Comparison of ENCODE assay signal across 10 cellular contexts in genomic region chr10:75110006-75110632, GRCh38. TPM values are rescaled to one million over a fixed set of nuclear protein-coding genes. Genes with fewer than 3 reads are reported as not detected.
DNase-seq lines count a peak whose midpoint lies in the region; ATAC-seq and TF ChIP-seq lines count a peak whose summit lies in the region.
"Had no signal": no experiment of that assay in that cellular context is flagged by ENCODE, and none has a peak within 500 bp of the region (broad histone marks: within the 10 kb centered on the region; RNA-seq: fewer than 3 reads in every experiment).

No MANE protein-coding gene starts in this region.

- H3K9me3 ChIP-seq in DOHH2 (ENCODE audit: control insufficient read depth, insufficient read depth, low read length) (no peaks in the 10 kb centered on the region), PC-9 (ENCODE audit: insufficient read depth, low read depth) (no peaks in the 10 kb centered on the region), trophoblast cell (ENCODE audit: insufficient read depth, low read depth, low read length) (peaks cover 3% of the 10 kb centered on the region)

- TF ChIP-seq POLR2A in erythroblast (IDR thresholded peaks at IDR 0.05; ENCODE audit: low read length) = no peak

- no peak overlapping the region for H3K4ac ChIP-seq in trophoblast cell (ENCODE audit: low read depth, low read length)

- no peak overlapping the region for H3K9ac ChIP-seq in trophoblast cell (ENCODE audit: low read length)

- no peak overlapping the region for H2BK12ac ChIP-seq in trophoblast cell (ENCODE audit: low read length)

- in situ Hi-C loops in GM13977 (cut with MboI; ENCODE audit: low pct_unique_long_range_greater_than_20kb, low sequenced_read_pairs, unreplicated experiment) = no loop called here

- H3K9me2 ChIP-seq in DOHH2 (replicated peaks; ENCODE audit: control insufficient read depth, low read length) (no peaks in the 10 kb centered on the region), PC-9 (ENCODE audit: insufficient read depth) (no peaks in the 10 kb centered on the region)

- TF ChIP-seq CTCF in DOHH2 (IDR thresholded peaks at IDR 0.05; ENCODE audit: low read depth, low read length, poor library complexity, severe bottlenecking) = no peak
- no peak for TF ChIP-seq CTCF in PC-9 (conservative IDR thresholded peaks at IDR 0.05)
- no peak for TF ChIP-seq CTCF in GM13977 (IDR thresholded peaks at IDR 0.05; ENCODE audit: extremely low read depth, insufficient read depth, missing control alignments)

- no peak for ATAC-seq in HG02610 (IDR thresholded peaks at IDR 0.05; ENCODE audit: unreplicated experiment)

- H3K27me3 ChIP-seq in DOHH2 (ENCODE audit: control insufficient read depth, low read length) (no peaks in the 10 kb centered on the region), PC-9 (ENCODE audit: insufficient read depth, low read depth) (no peaks in the 10 kb centered on the region), trophoblast cell (ENCODE audit: insufficient read depth, low read length) (no peaks in the 10 kb centered on the region)

- H2AFZ ChIP-seq in PC-9 = no peak overlapping the region
- H2AFZ ChIP-seq in trophoblast cell (ENCODE audit: insufficient read depth, low read length, poor library complexity) = no peak overlapping the region

- H3K4me3 ChIP-seq in DOHH2 (ENCODE audit: low read length) = peak overlapping the region; percentile 85
- H3K4me3 ChIP-seq in PC-9 = peak overlapping the region; percentile 95; the same call in 1 of the 2 replicates
- H3K4me3 ChIP-seq in trophoblast cell (ENCODE audit: low read depth, low read length) = no peak overlapping the region

- CTCF ChIA-PET in PC-9 (lab: Charles Lee) = no interaction called here

- intact Hi-C loops in PC-9 (cut with micrococcal nuclease; ENCODE audit: unreplicated experiment) = loop anchor here (2.0 to 5.0 kb wide), 3 partner anchors 125 to 1325 kb away; partner anchors contain the start of genes COMTD1, KAT6B and ZSWIM8

- H3K36me3 ChIP-seq in DOHH2 (ENCODE audit: control insufficient read depth, low read length) = peaks cover 13% of the 10 kb centered on the region
- no peaks in the 10 kb centered on the region for H3K36me3 ChIP-seq in PC-9 (ENCODE audit: low read depth)
- H3K36me3 ChIP-seq in trophoblast cell (ENCODE audit: control insufficient read depth in 1 of 2, insufficient read depth in 2 of 2, low read length in 2 of 2) = no peaks in the 10 kb centered on the region

- H3K14ac ChIP-seq in trophoblast cell (ENCODE audit: low read length) = no peak overlapping the region

- BruUV-seq in PC-9 (replicated peaks; lab: Mats Ljungman, UMichigan) = no TSS peak

- H4K12ac ChIP-seq in trophoblast cell (ENCODE audit: low read depth, low read length) = no peak overlapping the region

- no peak overlapping the region for H2BK120ac ChIP-seq in trophoblast cell (ENCODE audit: insufficient read depth, low read length, poor library complexity)

- no peak overlapping the region for H4K91ac ChIP-seq in trophoblast cell (ENCODE audit: low read depth, low read length)

- DNase-seq in PC-9 (no peak), erythroblast (lab: John Stamatoyannopoulos, UW) (peak; percentile 39 to 61), trophoblast cell (no peak), KG1 (lab: John Stamatoyannopoulos, UW) (no peak), GM13977 (ENCODE audit: low spot score) (no peak), COLO829 (ENCODE audit: low spot score) (no peak)
- DNase-seq: hippocampal formation; stimulated activated CD4-positive, alpha-beta T cell treated with anti-CD3 and anti-CD28 coated beads, Interleukin-1b, Interleukin-23, amount 100 ng/mL, for 48 hours had no signal

- peak overlapping the region; percentile 73 for H3K4me2 ChIP-seq in DOHH2 (ENCODE audit: low read length)
- peak overlapping the region; percentile 94 for H3K4me2 ChIP-seq in PC-9
- no peak overlapping the region for H3K4me2 ChIP-seq in trophoblast cell (ENCODE audit: low read length)

- no CpG with 5 or more reads among the region's 8 CpGs for WGBS in trophoblast cell (ENCODE audit: extremely low coverage, insufficient coverage, insufficient read length)

- H3K27ac ChIP-seq in DOHH2 (ENCODE audit: low read depth, low read length) = peak overlapping the region; percentile 87
- H3K27ac ChIP-seq in PC-9 = peak overlapping the region; percentile 88
- no peak overlapping the region for H3K27ac ChIP-seq in trophoblast cell (ENCODE audit: low read depth, low read length)

- no peak overlapping the region for H2BK5ac ChIP-seq in trophoblast cell (ENCODE audit: low read depth, low read length, poor library complexity)

- H4K20me1 ChIP-seq in DOHH2 (ENCODE audit: control insufficient read depth, insufficient read depth, low read depth, low read length) = peaks cover 7% of the 10 kb centered on the region; the same call in 1 of the 2 replicates
- H4K20me1 ChIP-seq in PC-9 (ENCODE audit: insufficient read depth) = 0 out of 2 replicates have a peak, but pooled peaks cover 7% of the 10 kb centered on the region

- H3K18ac ChIP-seq in trophoblast cell (ENCODE audit: low read length) = no peak overlapping the region

- peaks cover 14% of the 10 kb centered on the region for H3K79me1 ChIP-seq in trophoblast cell (ENCODE audit: low read length)

- H2AK5ac ChIP-seq in trophoblast cell (ENCODE audit: low read length) = no peak overlapping the region

- H3F3A ChIP-seq in DOHH2 (ENCODE audit: control insufficient read depth, insufficient read depth) = peaks cover 26% of the 10 kb centered on the region
- peaks cover 46% of the 10 kb centered on the region for H3F3A ChIP-seq in PC-9 (ENCODE audit: insufficient read depth, low read depth)

- H3K4me1 ChIP-seq in DOHH2 (ENCODE audit: control insufficient read depth, low read length) (peaks cover 27% of the 10 kb centered on the region), PC-9 (replicated peaks; ENCODE audit: insufficient read depth) (peaks cover 32% of the 10 kb centered on the region), trophoblast cell (ENCODE audit: control insufficient read depth in 1 of 2, insufficient read depth in 2 of 2, low read length in 2 of 2) (peaks cover 0 to 8% of the 10 kb centered on the region in 2 experiments)

- H3K79me2 ChIP-seq in DOHH2 (ENCODE audit: control insufficient read depth, low read length) (peaks cover 44% of the 10 kb centered on the region), PC-9 (ENCODE audit: low read depth) (peaks cover 33% of the 10 kb centered on the region), trophoblast cell (ENCODE audit: control insufficient read depth, insufficient read depth, low read length, poor library complexity) (peaks cover 7% of the 10 kb centered on the region)

- POLR2A ChIA-PET in PC-9 (lab: Charles Lee; ENCODE audit: unreplicated experiment) = interaction anchor here (0.5 kb wide), 2 partner anchors 1520 to 1617 kb away, joined by 3 to 18 read pairs; no protein-coding TSS in a partner anchor

- no peak overlapping the region for H3K23ac ChIP-seq in trophoblast cell (ENCODE audit: low read length)

- peak overlapping the region; percentile 97 for H4K8ac ChIP-seq in trophoblast cell (ENCODE audit: low read depth, low read length)

RNA-seq across cellular contexts. Expression of gene SAMD8, which starts 1.3 kb away (rescaled TPM):
- 27.6 and 31.1 TPM in 2 replicates for total RNA-seq in PC-9 (2021)
- 26.6 and 28.8 TPM in 2 replicates for polyA plus RNA-seq in trophoblast cell (2013)

Comparison
In these comparisons a context has a peak if more than half of its experiments do, and no peak if none do; other contexts are left out.
1. DNase-seq: peak in erythroblast (2 of 2); none in PC-9 (0 of 2), trophoblast cell (0 of 2), KG1 (single experiment), GM13977 (single experiment) and COLO829 (single experiment).